ENCODE assay signal across 8 cellular contexts in the genomic region with DNA sequence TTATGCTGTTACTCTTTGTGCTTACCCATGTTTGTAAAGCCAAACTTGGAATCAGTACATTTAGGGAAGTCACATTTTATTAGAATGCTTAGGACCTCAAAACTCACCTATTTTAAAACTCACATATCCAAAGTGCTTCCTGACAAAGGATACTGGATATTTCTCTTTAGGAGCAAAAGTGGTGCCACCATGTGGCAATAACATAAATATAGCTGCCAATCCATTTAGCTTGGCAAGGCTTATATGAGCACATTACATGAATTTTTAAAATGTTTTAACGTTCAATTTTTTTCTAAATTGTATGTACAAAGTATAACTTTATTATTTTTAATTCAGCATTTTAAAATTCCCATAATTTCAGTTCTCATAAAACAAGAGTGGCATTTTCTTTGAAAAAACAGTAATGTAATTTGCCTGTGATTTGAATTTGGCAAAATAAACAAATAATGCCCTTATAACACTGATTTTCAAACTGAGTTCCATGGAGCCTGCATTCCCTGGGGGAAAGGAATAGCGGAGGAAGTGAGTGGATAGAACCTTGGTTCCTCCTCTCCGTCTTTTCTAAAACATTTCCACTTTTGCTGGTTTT.
DNase-seq lines count a peak whose midpoint lies in the region; ATAC-seq, FAIRE-seq and TF ChIP-seq lines count a peak whose summit lies in the region.

No MANE protein-coding gene starts in this region.

- H3K9me3 ChIP-seq in SU-DHL-6 (ENCODE audit: insufficient read depth, low read length) (no peaks in the 10 kb centered on the region), keratinocyte (ENCODE audit: control insufficient read depth, low read depth, low read length) (no peaks in the 10 kb centered on the region)

- H3K4me2 ChIP-seq in SU-DHL-6 (ENCODE audit: low read depth, low read length, poor library complexity, severe bottlenecking) (peak overlapping the region; percentile 39), keratinocyte (ENCODE audit: control insufficient read depth, extremely low read depth, insufficient read depth, low read depth, low read length) (no peak overlapping the region)

- TF ChIP-seq CTCF in LNCAP (IDR thresholded peaks at IDR 0.05) (peak; percentile 74), SU-DHL-6 (IDR thresholded peaks at IDR 0.05; ENCODE audit: insufficient read depth, low read length, poor library complexity, severe bottlenecking) (peak; percentile 25), keratinocyte (optimal IDR thresholded peaks at IDR 0.05 in 1 of 3, IDR thresholded peaks at IDR 0.05 in 1 of 3, conservative IDR thresholded peaks at IDR 0.05 in 1 of 3; ENCODE audit: extremely low read depth in 1 of 3, insufficient read depth in 2 of 3, low read length in 3 of 3) (peak in 1 of 3 experiments; percentile 37)

- H3K79me2 ChIP-seq in SU-DHL-6 (ENCODE audit: insufficient read depth, low read length): no peaks in the 10 kb centered on the region
- H3K79me2 ChIP-seq in keratinocyte (ENCODE audit: control insufficient read depth, insufficient read depth, low read length): peaks cover 3% of the 10 kb centered on the region

- peaks cover 7% of the 10 kb centered on the region for H3K4me1 ChIP-seq in keratinocyte (ENCODE audit: control insufficient read depth, extremely low read depth, insufficient read depth, low read length)

- no peak for ATAC-seq in HG03469 (IDR thresholded peaks at IDR 0.05; ENCODE audit: unreplicated experiment)
- ATAC-seq in HG03025 (IDR thresholded peaks at IDR 0.05; ENCODE audit: low FRiP score, unreplicated experiment): no peak
- no peak for ATAC-seq in HG03280 (IDR thresholded peaks at IDR 0.05; ENCODE audit: unreplicated experiment)

- no peaks in the 10 kb centered on the region for H3K9me2 ChIP-seq in SU-DHL-6 (replicated peaks; ENCODE audit: insufficient read depth, low read length)

- H2AFZ ChIP-seq in SU-DHL-6 (ENCODE audit: low read depth, low read length, severe bottlenecking): no peak overlapping the region
- H2AFZ ChIP-seq in keratinocyte (ENCODE audit: control insufficient read depth, low read length): no peak overlapping the region

- FAIRE-seq in keratinocyte (lab: Jason Lieb, UNC): peak; percentile 75

- DNase-seq in COLO829 (ENCODE audit: low spot score): peak; percentile 48
- no peak for DNase-seq in keratinocyte (ENCODE audit: low read depth, low spot score)
- DNase-seq in NK-92 (lab: John Stamatoyannopoulos, UW; ENCODE audit: unreplicated experiment): no peak

- dilution Hi-C loops in keratinocyte (cut with MboI; ENCODE audit: extremely low pct_ligation_motif_present, low sequenced_read_pairs): no loop called here

- H4K20me1 ChIP-seq in SU-DHL-6 (ENCODE audit: low read depth, low read length): no peaks in the 10 kb centered on the region
- no peaks in the 10 kb centered on the region for H4K20me1 ChIP-seq in keratinocyte (ENCODE audit: control insufficient read depth, extremely low read depth, insufficient read depth, low read length)

- H3K27me3 ChIP-seq in SU-DHL-6 (ENCODE audit: low read length) (no peaks in the 10 kb centered on the region), keratinocyte (ENCODE audit: control insufficient read depth, extremely low read depth, insufficient read depth, low read length) (no peaks in the 10 kb centered on the region)

- H3F3A ChIP-seq in SU-DHL-6 (ENCODE audit: insufficient read depth): no peaks in the 10 kb centered on the region

- no peaks in the 10 kb centered on the region for H3K9me1 ChIP-seq in keratinocyte (ENCODE audit: control insufficient read depth, extremely low read depth, insufficient read depth, low read length)

- H3K4me3 ChIP-seq in SU-DHL-6 (ENCODE audit: insufficient read depth, low read length, poor library complexity, severe bottlenecking) (no peak overlapping the region), keratinocyte (ENCODE audit: control insufficient read depth in 2 of 3, extremely low read depth in 1 of 3, insufficient read depth in 2 of 3, low read depth in 1 of 3, low read length in 3 of 3) (no peak overlapping the region)

- no peak overlapping the region for H3K9ac ChIP-seq in SU-DHL-6 (ENCODE audit: low read length)
- H3K9ac ChIP-seq in keratinocyte (ENCODE audit: control insufficient read depth, extremely low read depth, insufficient read depth, low read length): no peak overlapping the region

- no peak overlapping the region for H3K27ac ChIP-seq in SU-DHL-6 (ENCODE audit: low read depth, low read length)
- H3K27ac ChIP-seq in keratinocyte (ENCODE audit: control insufficient read depth, insufficient read depth, low read length): no peak overlapping the region

- H3K36me3 ChIP-seq in SU-DHL-6 (ENCODE audit: low read length) (no peaks in the 10 kb centered on the region), keratinocyte (ENCODE audit: control insufficient read depth in 2 of 2, extremely low read depth in 1 of 2, insufficient read depth in 2 of 2, low read length in 2 of 2) (peaks cover 0 to 13% of the 10 kb centered on the region in 2 experiments)
